11 cellular contexts compared by ENCODE assay signal in genomic region chr6:93784794-93785757, GRCh38.
DNase-seq lines count a peak whose midpoint lies in the region; ATAC-seq and TF ChIP-seq lines count a peak whose summit lies in the region.
"Had no signal": no experiment of that assay in that cellular context is flagged by ENCODE, and none has a peak within 500 bp of the region (broad histone marks: within the 10 kb centered on the region; RNA-seq: fewer than 3 reads in every experiment).

No MANE protein-coding gene starts in this region.

- TF ChIP-seq CTCF in dorsolateral prefrontal cortex (IDR thresholded peaks at IDR 0.05 in 54 of 56, conservative IDR thresholded peaks at IDR 0.05 in 2 of 56; ENCODE audit: low read depth in 1 of 56, partially characterized antibody in 56 of 56) (no peak), tibial nerve (IDR thresholded peaks at IDR 0.05) (no peak)

- peak in 1 of 2 donors; percentile 31 for TF ChIP-seq EP300 in tibial nerve (IDR thresholded peaks at IDR 0.05)

- peaks cover 0 to 25% (median 3%) of the 10 kb centered on the region in 4 donors for H3K4me1 ChIP-seq in tibial nerve

- no peaks in the 10 kb centered on the region for H3K27me3 ChIP-seq in dorsolateral prefrontal cortex
- H3K27me3 ChIP-seq in tibial nerve, result no peaks in the 10 kb centered on the region

- H3K4me3 ChIP-seq in dorsolateral prefrontal cortex, result peak overlapping the region in 50 of 59 donors; percentile 1 to 59 (median 36)
- H3K4me3 ChIP-seq in tibial nerve, result peak overlapping the region; percentile 14 to 39 (median 26)

- no peak for TF ChIP-seq POLR2A in tibial nerve (IDR thresholded peaks at IDR 0.05)

- H3K9me3 ChIP-seq in tibial nerve, result no peaks in the 10 kb centered on the region

- no peak for ATAC-seq in GM18868 (IDR thresholded peaks at IDR 0.05; ENCODE audit: unreplicated experiment)

- H3K36me3 ChIP-seq in tibial nerve, result no peaks in the 10 kb centered on the region

- DNase-seq in NCI-H1694 (lab: John Stamatoyannopoulos, UW) (peak; percentile 4), NCI-H1694 treated with DMSO at 0.1 percent for 48 hours (lab: John Stamatoyannopoulos, UW) (no peak), dorsolateral prefrontal cortex (no peak), medulla oblongata (ENCODE audit: extremely low spot score) (peak; percentile 34), tibial nerve (ENCODE audit: low spot score in 2 of 2) (peak in 1 of 2 donors; percentile 24), GM19240 (ENCODE audit: insufficient read length, low spot score) (no peak), NCI-H2081 (lab: John Stamatoyannopoulos, UW) (no peak)
- DNase-seq: 8988T, activated gamma-delta T cell treated with Interleukin-2 at 50 U/mL for 16 hours, NCI-H1048 had no signal

- peak overlapping the region in 40 of 59 donors; percentile 4 to 76 (median 46) for H3K27ac ChIP-seq in dorsolateral prefrontal cortex
- peak overlapping the region in 2 of 4 donors; percentile 60 to 83 for H3K27ac ChIP-seq in tibial nerve

- WGBS in tibial nerve, 2 donors, result 25 to 28% methylated on average over 8 of the region's 8 CpGs

- intact Hi-C loops in dorsolateral prefrontal cortex (cut with DNase I), result no loop called here

Comparison
In these comparisons a context has a peak if more than half of its experiments do, and no peak if none do; other contexts are left out.
1. DNase-seq: peak in NCI-H1694 (single experiment) and medulla oblongata (single experiment); none in NCI-H1694 treated with DMSO at 0.1 percent for 48 hours (single experiment), dorsolateral prefrontal cortex (0 of 10), GM19240 (single experiment) and NCI-H2081 (0 of 2).